Comparison of ENCODE assay signal across 1 cellular context in the genomic region with DNA sequence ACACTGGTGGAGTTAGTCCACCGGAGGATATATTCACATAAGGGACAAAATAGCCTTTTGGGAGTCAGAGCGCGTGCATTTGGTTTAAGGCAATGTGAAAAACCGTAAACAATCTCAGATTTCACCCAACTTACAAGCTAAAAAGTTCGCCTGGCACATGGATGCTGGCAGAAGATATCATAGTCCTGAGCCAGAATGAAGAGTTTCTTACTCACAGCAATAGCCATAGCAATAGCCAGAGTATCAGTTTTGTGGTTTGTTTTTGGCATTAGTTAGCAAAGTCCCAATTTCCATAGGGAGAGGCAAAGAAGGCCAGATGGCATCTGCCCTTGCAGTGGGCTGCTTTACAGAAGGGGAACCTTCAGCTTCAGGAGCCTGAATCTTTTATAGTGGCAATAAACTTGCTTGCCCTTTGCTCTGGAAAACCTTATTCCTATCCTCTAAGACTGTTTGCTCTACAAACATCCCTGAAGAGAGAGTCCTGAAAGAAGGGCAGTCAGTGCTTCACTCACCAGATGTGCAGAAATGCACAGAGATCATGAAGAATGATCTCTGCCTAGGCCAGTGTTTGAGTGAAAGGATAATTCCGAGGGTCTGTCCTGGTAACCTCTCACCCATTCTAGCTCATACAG.
TF ChIP-seq lines count a peak whose summit lies in the region.

No MANE protein-coding gene starts in this region.

TF ChIP-seq in HepG2, 621 proteins besides CTCF, POLR2A, EP300 and RAD21:
- peak; percentile 50 for TF ChIP-seq RBM22 (optimal IDR thresholded peaks at IDR 0.05; ENCODE audit: low read length)
- TF ChIP-seq, protein P1, sequence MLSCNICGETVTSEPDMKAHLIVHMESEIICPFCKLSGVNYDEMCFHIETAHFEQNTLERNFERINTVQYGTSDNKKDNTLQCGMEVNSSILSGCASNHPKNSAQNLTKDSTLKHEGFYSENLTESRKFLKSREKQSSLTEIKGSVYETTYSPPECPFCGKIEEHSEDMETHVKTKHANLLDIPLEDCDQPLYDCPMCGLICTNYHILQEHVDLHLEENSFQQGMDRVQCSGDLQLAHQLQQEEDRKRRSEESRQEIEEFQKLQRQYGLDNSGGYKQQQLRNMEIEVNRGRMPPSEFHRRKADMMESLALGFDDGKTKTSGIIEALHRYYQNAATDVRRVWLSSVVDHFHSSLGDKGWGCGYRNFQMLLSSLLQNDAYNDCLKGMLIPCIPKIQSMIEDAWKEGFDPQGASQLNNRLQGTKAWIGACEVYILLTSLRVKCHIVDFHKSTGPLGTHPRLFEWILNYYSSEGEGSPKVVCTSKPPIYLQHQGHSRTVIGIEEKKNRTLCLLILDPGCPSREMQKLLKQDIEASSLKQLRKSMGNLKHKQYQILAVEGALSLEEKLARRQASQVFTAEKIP (CRISPR knock-in tag; IDR thresholded peaks at IDR 0.05; ENCODE audit: borderline replicate concordance) = no peak
TF ChIP-seq in HepG2: peak in this region for 1.
